Comparison of ENCODE assay signal across 8 cellular contexts in genomic region chr15:52178765-52179164, GRCh38. TPM values are rescaled to one million over a fixed set of nuclear protein-coding genes. Genes with fewer than 3 reads are reported as not detected.
DNase-seq lines count a peak whose midpoint lies in the region; ATAC-seq and TF ChIP-seq lines count a peak whose summit lies in the region.

No MANE protein-coding gene starts in this region.

- H3K27me3 ChIP-seq in BLaER1 treated with 17β-estradiol and CSF1 and Interleukin-3, amounts not matched to agents 10 nM and 100 nM, result peaks cover 0 to 15% (median 8%) of the 10 kb centered on the region in 11 experiments; a peak in 12 of 22 replicates
- no peaks in the 10 kb centered on the region for H3K27me3 ChIP-seq in MM.1S (replicated peaks; ENCODE audit: insufficient read depth, low read length)
- H3K27me3 ChIP-seq in duodenal mucosa (ENCODE audit: control insufficient read depth in 1 of 2, insufficient read depth in 2 of 2, low read length in 2 of 2), result no peaks in the 10 kb centered on the region

- H3K9me2 ChIP-seq in MM.1S (replicated peaks; ENCODE audit: insufficient read depth, low read length), result no peaks in the 10 kb centered on the region

- TF ChIP-seq CTCF in MM.1S (IDR thresholded peaks at IDR 0.05; ENCODE audit: low read length) (no peak), neural crest cell (conservative IDR thresholded peaks at IDR 0.05) (no peak)

- no peaks in the 10 kb centered on the region for H3K9me3 Mint-ChIP-seq in neural crest cell

- H3K9me3 ChIP-seq in BLaER1 treated with 17β-estradiol and CSF1 and Interleukin-3, amounts not matched to agents 10 nM and 100 nM (replicated peaks in 1 of 11), result peaks cover 0 to 4% (median 0%) of the 10 kb centered on the region in 11 experiments; a peak in 2 of 22 replicates
- H3K9me3 ChIP-seq in MM.1S (replicated peaks; ENCODE audit: insufficient read depth, low read length), result no peaks in the 10 kb centered on the region
- no peaks in the 10 kb centered on the region for H3K9me3 ChIP-seq in duodenal mucosa (ENCODE audit: control insufficient read depth in 1 of 2, low read length in 2 of 2)

- peaks cover 0 to 5% (median 0%) of the 10 kb centered on the region in 11 experiments; a peak in 4 of 22 replicates for H4K20me1 ChIP-seq in BLaER1 treated with 17β-estradiol and CSF1 and Interleukin-3, amounts not matched to agents 10 nM and 100 nM
- H4K20me1 ChIP-seq in MM.1S (ENCODE audit: insufficient read depth, low read length), result no peaks in the 10 kb centered on the region

- no peaks in the 10 kb centered on the region; a peak in 1 of 22 replicates for H3K36me3 ChIP-seq in BLaER1 treated with 17β-estradiol and CSF1 and Interleukin-3, amounts not matched to agents 10 nM and 100 nM
- H3K36me3 ChIP-seq in MM.1S (replicated peaks; ENCODE audit: insufficient read depth, low read length), result no peaks in the 10 kb centered on the region
- H3K36me3 ChIP-seq in duodenal mucosa (ENCODE audit: control insufficient read depth in 1 of 2, insufficient read depth in 2 of 2, low read length in 2 of 2), result no peaks in the 10 kb centered on the region

- peak overlapping the region; percentile 90 for H3K4me3 Mint-ChIP-seq in neural crest cell

- ATAC-seq in HG02885 (IDR thresholded peaks at IDR 0.05; ENCODE audit: poor library complexity, unreplicated experiment) (no peak), HG03139 (IDR thresholded peaks at IDR 0.05; ENCODE audit: unreplicated experiment) (no peak), GM21381 (IDR thresholded peaks at IDR 0.05; ENCODE audit: unreplicated experiment) (no peak)

- no peak for DNase-seq in MM.1S
- DNase-seq in neural crest cell (ENCODE audit: low read depth, low spot score), result no peak
- no peak for DNase-seq in effector CD4-positive, alpha-beta T cell

- peak overlapping the region; percentile 55 to 81 (median 72) for H3K4me3 ChIP-seq in BLaER1 treated with 17β-estradiol and CSF1 and Interleukin-3, amounts not matched to agents 10 nM and 100 nM
- H3K4me3 ChIP-seq in MM.1S (ENCODE audit: low read length) (peak overlapping the region; percentile 88), duodenal mucosa (ENCODE audit: low read depth in 1 of 2, low read length in 2 of 2) (peak overlapping the region; percentile 79 to 86)

- H3K4me1 Mint-ChIP-seq in neural crest cell, result peaks cover 14% of the 10 kb centered on the region

- peak overlapping the region; percentile 58 to 87 (median 79); a peak in 20 of 22 replicates for H3K27ac ChIP-seq in BLaER1 treated with 17β-estradiol and CSF1 and Interleukin-3, amounts not matched to agents 10 nM and 100 nM
- H3K27ac ChIP-seq in MM.1S (ENCODE audit: low read length) (peak overlapping the region; percentile 82), duodenal mucosa (ENCODE audit: low read depth, low read length) (peak overlapping the region; percentile 80)

- peak overlapping the region; percentile 80 for H2AFZ ChIP-seq in MM.1S (ENCODE audit: low read length)

- peaks cover 43% of the 10 kb centered on the region for H3K79me2 ChIP-seq in MM.1S (ENCODE audit: low read length)

- peaks cover 44% of the 10 kb centered on the region for H3K27me3 Mint-ChIP-seq in neural crest cell (ENCODE audit: low read depth)

- peak overlapping the region; percentile 87 for H3K27ac Mint-ChIP-seq in neural crest cell (ENCODE audit: unreplicated experiment)

- H3K4me1 ChIP-seq in BLaER1 treated with 17β-estradiol and CSF1 and Interleukin-3, amounts not matched to agents 10 nM and 100 nM, result peaks cover 3 to 43% (median 33%) of the 10 kb centered on the region in 10 experiments; a peak in 18 of 20 replicates
- H3K4me1 ChIP-seq in MM.1S (ENCODE audit: low read length) (peaks cover 14% of the 10 kb centered on the region), duodenal mucosa (ENCODE audit: control insufficient read depth in 1 of 2, insufficient read depth in 2 of 2, low read length in 2 of 2) (peaks cover 12 to 14% of the 10 kb centered on the region in 2 donors)

- H3K9ac ChIP-seq in BLaER1 treated with 17β-estradiol and CSF1 and Interleukin-3, amounts not matched to agents 10 nM and 100 nM, result peak overlapping the region; percentile 75 to 87 (median 84); a peak in 21 of 22 replicates
- H3K9ac ChIP-seq in MM.1S (ENCODE audit: low read length), result peak overlapping the region; percentile 67
- peak overlapping the region; percentile 66 to 74 for H3K9ac ChIP-seq in duodenal mucosa (ENCODE audit: low read depth in 1 of 2, low read length in 2 of 2)

- H3K36me3 Mint-ChIP-seq in neural crest cell (ENCODE audit: low read depth), result no peaks in the 10 kb centered on the region

- H3F3A ChIP-seq in MM.1S (ENCODE audit: insufficient read depth, low read length), result peaks cover 9% of the 10 kb centered on the region; the same call in 1 of the 2 replicates

- H3K4me2 ChIP-seq in BLaER1 treated with 17β-estradiol and CSF1 and Interleukin-3, amounts not matched to agents 10 nM and 100 nM, result peak overlapping the region; percentile 82 to 99 (median 96)
- H3K4me2 ChIP-seq in MM.1S (ENCODE audit: low read depth, low read length), result peak overlapping the region; percentile 99

RNA-seq across cellular contexts. Expression of gene GNB5, which starts 12.4 kb away (rescaled TPM):
- 15.8 and 16.7 TPM in 2 replicates for total RNA-seq in neural crest cell
